19 cellular contexts compared by ENCODE assay signal in the genomic region with DNA sequence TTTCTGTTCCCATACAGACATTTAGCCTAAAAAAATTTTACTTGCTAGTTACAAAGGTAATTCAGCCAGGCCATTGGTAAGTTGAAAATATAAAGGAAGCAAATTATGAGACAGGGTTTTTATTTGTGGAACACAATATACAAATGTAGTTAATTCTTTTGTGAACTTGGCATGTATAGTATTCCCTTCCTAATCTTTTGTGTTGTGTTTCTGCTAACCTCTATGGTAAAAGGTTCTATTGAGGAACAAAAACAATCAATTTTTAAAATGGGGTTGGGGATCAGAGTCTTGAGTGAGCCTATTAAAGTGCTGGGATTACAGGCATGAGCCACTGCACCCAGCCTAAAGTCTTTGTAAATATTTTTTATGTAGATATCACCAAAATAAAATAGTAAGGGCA. TPM values are rescaled to one million over a fixed set of nuclear protein-coding genes. Genes with fewer than 3 reads are reported as not detected.
DNase-seq lines count a peak whose midpoint lies in the region; ATAC-seq, FAIRE-seq and TF ChIP-seq lines count a peak whose summit lies in the region.
"Had no signal": no experiment of that assay in that cellular context is flagged by ENCODE, and none has a peak within 500 bp of the region (broad histone marks: within the 10 kb centered on the region; RNA-seq: fewer than 3 reads in every experiment).

No MANE protein-coding gene starts in this region.

- H4K20me1 ChIP-seq in Karpas-422 (ENCODE audit: insufficient read depth, low read depth, low read length) = no peaks in the 10 kb centered on the region; the same call in 1 of the 2 replicates
- H4K20me1 ChIP-seq in GM12878 (ENCODE audit: control insufficient read depth, insufficient read depth) = no peaks in the 10 kb centered on the region
- peaks cover 74% of the 10 kb centered on the region for H4K20me1 ChIP-seq in smooth muscle cell (ENCODE audit: low read depth)

- no peaks in the 10 kb centered on the region for H3F3A ChIP-seq in smooth muscle cell (ENCODE audit: low read depth)

- POLR2A ChIA-PET in GM12878 (lab: Charles Lee) = interaction anchor here (0.8 to 1.3 kb wide), 4 partner anchors 9 to 14 kb away, joined by 3 to 5 read pairs (median 4); no protein-coding TSS in a partner anchor

- intact Hi-C loops in GM12878 (cut with micrococcal nuclease; ENCODE audit: unreplicated experiment) = no loop called here
- intact Hi-C loops in pancreas (cut with DNase I) = no loop called here

- no peaks in the 10 kb centered on the region for H3K9me3 Mint-ChIP-seq in stimulated activated naive CD8-positive, alpha-beta T cell treated with anti-CD3 and anti-CD28 coated beads, Interleukin-15, amount 100 ng/mL, for 72 hours
- H3K9me3 Mint-ChIP-seq: CD4-positive, alpha-beta T cell had no signal

- FAIRE-seq in GM19239 (lab: Jason Lieb, UNC) (peak; percentile 71), GM12878 (lab: Jason Lieb, UNC) (no peak), pancreas (lab: Jason Lieb, UNC) (no peak)

- DNase-seq in GM19239 (ENCODE audit: insufficient read length, low spot score) (no peak), Karpas-422 (peak; percentile 46), GM12878 (ENCODE audit: low read depth, low spot score) (no peak), smooth muscle cell (lab: John Stamatoyannopoulos, UW; ENCODE audit: unreplicated experiment) (no peak), DMS153 treated with DMSO at 0.1 percent for 48 hours (lab: John Stamatoyannopoulos, UW; ENCODE audit: unreplicated experiment) (no peak), pancreas (no peak)
- no peak for DNase-seq in stimulated activated naive CD8-positive, alpha-beta T cell treated with anti-CD3 and anti-CD28 coated beads, Interleukin-15, amount 100 ng/mL, for 72 hours
- DNase-seq: CD4-positive, alpha-beta T cell; DMS153; H7; NCI-H1105 treated with DMSO at 0.1 percent for 48 hours; NCI-H1694; NCI-H2081 treated with DMSO at 0.1 percent for 48 hours; NK-92 treated with Interleukin-12 subunit alpha and Interleukin-12 subunit beta, amount 100 ng/mL, for 24 hours; PC-3; RPMI8226; SIG-M5 had no signal

- no peaks in the 10 kb centered on the region for H3K4me1 Mint-ChIP-seq in stimulated activated naive CD8-positive, alpha-beta T cell treated with anti-CD3 and anti-CD28 coated beads, Interleukin-15, amount 100 ng/mL, for 72 hours

- TF ChIP-seq RAD21 in GM12878 (IDR thresholded peaks at IDR 0.05; ENCODE audit: insufficient read depth, low read depth, low read length) = no peak

- H3K9ac ChIP-seq in Karpas-422 (ENCODE audit: low read length) = peak overlapping the region; percentile 1; the same call in 1 of the 2 replicates
- H3K9ac ChIP-seq in GM12878 (ENCODE audit: control insufficient read depth, insufficient read depth, low read length) = no peak overlapping the region
- H3K9ac ChIP-seq in smooth muscle cell (ENCODE audit: low read depth) = no peak overlapping the region

- CTCF ChIA-PET in GM12878 (lab: Yijun Ruan, JAX) = interaction anchor here (0.6 to 1.8 kb wide), 4 partner anchors 12 to 143 kb away, joined by 3 to 9 read pairs (median 5); no protein-coding TSS in a partner anchor

- H3K79me2 ChIP-seq in Karpas-422 (ENCODE audit: low read length) (peaks cover 94% of the 10 kb centered on the region), GM12878 (ENCODE audit: control insufficient read depth, insufficient read depth, low read length) (peaks cover 91% of the 10 kb centered on the region), smooth muscle cell (ENCODE audit: low read depth) (peaks cover 63% of the 10 kb centered on the region)

- in situ Hi-C loops in GM12878 (cut with MboI) = no loop called here

- H3K27ac Mint-ChIP-seq in stimulated activated naive CD8-positive, alpha-beta T cell treated with anti-CD3 and anti-CD28 coated beads, Interleukin-15, amount 100 ng/mL, for 72 hours = no peak overlapping the region
- H3K27ac Mint-ChIP-seq: CD4-positive, alpha-beta T cell had no signal

- H3K27ac ChIP-seq in Karpas-422 (ENCODE audit: low read length) = peak overlapping the region; percentile 78
- peak overlapping the region; percentile 27; the same call in 1 of the 2 replicates for H3K27ac ChIP-seq in GM12878 (ENCODE audit: control insufficient read depth, insufficient read depth)
- peak overlapping the region; percentile 50 for H3K27ac ChIP-seq in smooth muscle cell (ENCODE audit: low read depth)
- H3K27ac ChIP-seq in pancreas = no peak overlapping the region

- TF ChIP-seq CTCF in GM12878 (IDR thresholded peaks at IDR 0.05 in 2 of 3, conservative IDR thresholded peaks at IDR 0.05 in 1 of 3; ENCODE audit: control insufficient read depth in 2 of 3, extremely low read depth in 1 of 3, insufficient read depth in 1 of 3, low read depth in 3 of 3, low read length in 3 of 3) (no peak), smooth muscle cell (IDR thresholded peaks at IDR 0.05; ENCODE audit: borderline replicate concordance, insufficient read depth, poor library complexity, severe bottlenecking) (no peak), pancreas (IDR thresholded peaks at IDR 0.05) (no peak)

- SMC1A ChIA-PET in GM12878 (lab: Charles Lee; ENCODE audit: uncharacterized antibody, unreplicated experiment) = interaction anchor here (0.7 to 5.7 kb wide), 10 partner anchors 13 to 741 kb away, joined by 3 to 52 read pairs (median 4); no protein-coding TSS in a partner anchor

- H2AFZ ChIP-seq in Karpas-422 (ENCODE audit: low read length) = no peak overlapping the region
- H2AFZ ChIP-seq in GM12878 (ENCODE audit: control insufficient read depth, low read depth, low read length) = no peak overlapping the region
- no peak overlapping the region for H2AFZ ChIP-seq in smooth muscle cell (ENCODE audit: low read depth)

- no TSS peak for BruUV-seq in GM12878 (replicated peaks; lab: Mats Ljungman, UMichigan)

- peak overlapping the region; percentile 26 for H3K4me2 ChIP-seq in Karpas-422 (ENCODE audit: low read depth, low read length, poor library complexity, severe bottlenecking)
- H3K4me2 ChIP-seq in GM12878 (ENCODE audit: control insufficient read depth, insufficient read depth) = peak overlapping the region; percentile 40; the same call in 1 of the 2 replicates
- no peak overlapping the region for H3K4me2 ChIP-seq in smooth muscle cell

- H3K4me3 ChIP-seq in Karpas-422 (ENCODE audit: low read length) (no peak overlapping the region), GM12878 (no peak overlapping the region), smooth muscle cell (no peak overlapping the region), pancreas (no peak overlapping the region)
- H3K4me3 ChIP-seq: K562 had no signal

- H3K27me3 ChIP-seq in Karpas-422 (ENCODE audit: low read length) (no peaks in the 10 kb centered on the region), GM12878 (replicated peaks in 1 of 2; ENCODE audit: control insufficient read depth in 2 of 2, insufficient read depth in 2 of 2, low read length in 1 of 2) (no peaks in the 10 kb centered on the region), smooth muscle cell (ENCODE audit: low read depth) (no peaks in the 10 kb centered on the region), pancreas (no peaks in the 10 kb centered on the region)

- RAD21 ChIA-PET in GM12878 (lab: Charles Lee; ENCODE audit: unreplicated experiment) = interaction anchor here (0.8 to 1.6 kb wide), 4 partner anchors 10 to 42 kb away, joined by 3 to 8 read pairs (median 4); no protein-coding TSS in a partner anchor

- H3K27me3 Mint-ChIP-seq in stimulated activated naive CD8-positive, alpha-beta T cell treated with anti-CD3 and anti-CD28 coated beads, Interleukin-15, amount 100 ng/mL, for 72 hours = no peaks in the 10 kb centered on the region
- H3K27me3 Mint-ChIP-seq: CD4-positive, alpha-beta T cell had no signal

- no peaks in the 10 kb centered on the region for H3K9me3 ChIP-seq in Karpas-422 (ENCODE audit: low read length)
- no peaks in the 10 kb centered on the region; the same call in 2 of the 3 replicates for H3K9me3 ChIP-seq in GM12878 (replicated peaks; ENCODE audit: control insufficient read depth, insufficient read depth, low read length)
- H3K9me3 ChIP-seq in smooth muscle cell (replicated peaks; ENCODE audit: low read depth) = no peaks in the 10 kb centered on the region
- no peaks in the 10 kb centered on the region for H3K9me3 ChIP-seq in pancreas

- H3K9me2 ChIP-seq in Karpas-422 (replicated peaks; ENCODE audit: insufficient read depth, low read length) = no peaks in the 10 kb centered on the region

- H3K36me3 ChIP-seq in Karpas-422 (ENCODE audit: insufficient read depth, low read length) (peaks cover 7% of the 10 kb centered on the region), GM12878 (ENCODE audit: control insufficient read depth in 2 of 2, insufficient read depth in 2 of 2, low read length in 1 of 2) (peaks cover 0 to 4% of the 10 kb centered on the region in 2 experiments; a peak in 2 of 4 replicates), smooth muscle cell (ENCODE audit: low read depth) (no peaks in the 10 kb centered on the region), pancreas (no peaks in the 10 kb centered on the region)

- no peak for TF ChIP-seq POLR2A in GM12878 (IDR thresholded peaks at IDR 0.05; ENCODE audit: low read depth, low read length)

- H3K4me1 ChIP-seq in Karpas-422 (ENCODE audit: low read length) = peaks cover 96% of the 10 kb centered on the region
- H3K4me1 ChIP-seq in GM12878 (ENCODE audit: control insufficient read depth, insufficient read depth, low read length) = peaks cover 34% of the 10 kb centered on the region
- peaks cover 11% of the 10 kb centered on the region for H3K4me1 ChIP-seq in smooth muscle cell (ENCODE audit: low read depth)
- no peaks in the 10 kb centered on the region for H3K4me1 ChIP-seq in pancreas

- no peak overlapping the region for H3K4me3 Mint-ChIP-seq in stimulated activated naive CD8-positive, alpha-beta T cell treated with anti-CD3 and anti-CD28 coated beads, Interleukin-15, amount 100 ng/mL, for 72 hours
- H3K4me3 Mint-ChIP-seq: CD4-positive, alpha-beta T cell had no signal

- no peak for TF ChIP-seq EP300 in GM12878 (IDR thresholded peaks at IDR 0.05; ENCODE audit: borderline replicate concordance in 1 of 2, control insufficient read depth in 1 of 2, low read depth in 2 of 2, low read length in 2 of 2)

- ATAC-seq in GM12878 (no peak), pancreas (no peak)
- no peak for ATAC-seq in stimulated activated naive CD8-positive, alpha-beta T cell treated with anti-CD3 and anti-CD28 coated beads, Interleukin-15, amount 100 ng/mL, for 72 hours
- ATAC-seq: K562, PC-3, SK-N-SH treated with all-trans-retinoic acid at 6 μM for 48 hours had no signal

RNA-seq across cellular contexts. Expression of a gene that starts 14.1 kb away (rescaled TPM):
- 77.0 and 82.4 TPM in 2 replicates for total RNA-seq in Karpas-422 (2014; rRNA removed; shearing (Covaris generic); ENCODE audit: low replicate concordance)
- total RNA-seq in GM12878 (2013; cell fraction: nucleolus; rRNA removed) = 27.9 and 32.6 TPM in 2 replicates
- total RNA-seq in GM12878 (2014; rRNA removed) (35.9 and 40.5 TPM in 2 replicates), GM12878 (2014; rRNA removed; fragmentation: Illumina TruSeq; extraction: Trizol) (61.1 and 62.4 TPM in 2 replicates), GM12878 (2021) (53.0 and 54.0 TPM in 2 replicates), smooth muscle cell (14.7 and 17.8 TPM in 2 replicates), pancreas (10 to 100 TPM in 4 of 6 donors, 1 to 10 TPM in 2; 9.2 to 22.3 (median 11.9) TPM)
- 24.7 TPM for polyA plus RNA-seq in GM12878 (2011; ENCODE audit: low read depth)
- polyA plus RNA-seq in GM12878 (2011; rRNA removed) (20.6 and 25.0 TPM in 2 replicates), GM12878 (2014; fragmentation: Illumina TruSeq; extraction: Trizol) (60.9 and 69.6 TPM in 2 replicates), GM12878 (2014; fragmentation: Nextera tagmentation; extraction: Ambion mirVana) (10 to 100 TPM; 28.7 to 30.9 TPM), GM12878 (2014; rRNA removed) (32.6 and 36.7 TPM in 2 replicates), GM12878 (2016; fragmentation: Nextera tagmentation; extraction: Ambion mirVana) (10 to 100 TPM; 46.6 to 51.8 TPM), smooth muscle cell (15.4 and 20.6 TPM in 2 replicates), pancreas (1 to 10 TPM; 4.8 to 8.3 TPM)
- polyA plus RNA-seq in GM12878 (2011; cell fraction: cytosol; rRNA removed) = 11.5 and 15.5 TPM in 2 replicates
- polyA plus RNA-seq in GM12878 (2011; cell fraction: nucleus; rRNA removed) = 5.0 and 8.3 TPM in 2 replicates
- polyA plus RNA-seq in GM12878 (2012) = 32.6 and 42.6 TPM in 2 replicates
- polyA minus RNA-seq in GM12878 (2011; rRNA and poly(A)+ RNA removed) = 20.6 and 22.3 TPM in 2 replicates
- polyA minus RNA-seq in GM12878 (2011; cell fraction: cytosol; rRNA and poly(A)+ RNA removed) = 11.2 and 13.0 TPM in 2 replicates
- 4.5 and 9.9 TPM in 2 replicates for polyA minus RNA-seq in GM12878 (2011; cell fraction: nucleus; rRNA and poly(A)+ RNA removed)

Comparison
In these comparisons a context has a peak if more than half of its experiments do, and no peak if none do; other contexts are left out.
1. H3K27ac ChIP-seq: peak in Karpas-422 (single experiment), GM12878 (single experiment) and smooth muscle cell (single experiment); none in pancreas (0 of 4).